In genomic region chr5:142713151-142713706, GRCh38 we compare ENCODE assay signal across 1 cellular context.
TF ChIP-seq lines count a peak whose summit lies in the region.

No MANE protein-coding gene starts in this region.

TF ChIP-seq in HepG2, 621 proteins besides CTCF, POLR2A, EP300 and RAD21 (continued from another document and continues in another):
- TF ChIP-seq ZNF574 (CRISPR knock-in tag; IDR thresholded peaks at IDR 0.05) (peak; percentile 90), ARID5B (CRISPR knock-in tag; IDR thresholded peaks at IDR 0.05) (peak; percentile 53; the same call in 1 of the 2 replicates), RXRA (CRISPR knock-in tag; IDR thresholded peaks at IDR 0.05) (peak; percentile 63), ZFYVE20 (CRISPR knock-in tag; IDR thresholded peaks at IDR 0.05; ENCODE audit: borderline replicate concordance, low read depth) (no peak), SYNCRIP (IDR thresholded peaks at IDR 0.05; ENCODE audit: insufficient read depth, low read depth, low read length) (no peak), ZNF770 (CRISPR knock-in tag; IDR thresholded peaks at IDR 0.05) (no peak), ZNF724P (CRISPR knock-in tag; IDR thresholded peaks at IDR 0.05; ENCODE audit: borderline replicate concordance) (no peak), NFE2L1 (CRISPR knock-in tag; IDR thresholded peaks at IDR 0.05; ENCODE audit: borderline replicate concordance) (no peak), RFXANK (CRISPR knock-in tag; IDR thresholded peaks at IDR 0.05) (no peak), HNF4A (CRISPR knock-in tag; IDR thresholded peaks at IDR 0.05) (no peak), ZNF331 (CRISPR knock-in tag; IDR thresholded peaks at IDR 0.05) (no peak), MXI1 (IDR thresholded peaks at IDR 0.05; ENCODE audit: borderline replicate concordance, low read depth, low read length) (0 out of 3 replicates have a peak, but pooled peaks have one; percentile 22), CBX5 (CRISPR knock-in tag; IDR thresholded peaks at IDR 0.05; ENCODE audit: borderline replicate concordance) (0 out of 2 replicates have a peak, but pooled peaks have one; percentile 15), NCOR1 (IDR thresholded peaks at IDR 0.05; ENCODE audit: borderline replicate concordance, low read length) (no peak), ZMYM4 (CRISPR knock-in tag; IDR thresholded peaks at IDR 0.05) (peak; percentile 79), NFRKB (IDR thresholded peaks at IDR 0.05) (no peak), SALL1 (CRISPR knock-in tag; IDR thresholded peaks at IDR 0.05) (peak; percentile 62; the same call in 1 of the 2 replicates), HNF1B (CRISPR knock-in tag; IDR thresholded peaks at IDR 0.05) (0 out of 2 replicates have a peak, but pooled peaks have one; percentile 54), NFKB2 (CRISPR knock-in tag; IDR thresholded peaks at IDR 0.05; ENCODE audit: borderline replicate concordance) (peak; percentile 67; the same call in 1 of the 2 replicates), UBTF (CRISPR knock-in tag; IDR thresholded peaks at IDR 0.05) (0 out of 2 replicates have a peak, but pooled peaks have one; percentile 40), ZNF407 (CRISPR knock-in tag; IDR thresholded peaks at IDR 0.05; ENCODE audit: not compliant biosample characterization) (peak; percentile 41), IRF9 (CRISPR knock-in tag; IDR thresholded peaks at IDR 0.05; ENCODE audit: borderline replicate concordance) (no peak), TBL1XR1 (IDR thresholded peaks at IDR 0.05; ENCODE audit: borderline replicate concordance, low read length, partially characterized antibody) (no peak), ZNF678 (CRISPR knock-in tag; IDR thresholded peaks at IDR 0.05) (no peak), ZNF441 (CRISPR knock-in tag; IDR thresholded peaks at IDR 0.05; ENCODE audit: borderline replicate concordance) (peak; percentile 16; the same call in 1 of the 2 replicates), ZSCAN20 (CRISPR knock-in tag; IDR thresholded peaks at IDR 0.05; ENCODE audit: borderline replicate concordance) (no peak), RNF219 (CRISPR knock-in tag; IDR thresholded peaks at IDR 0.05) (no peak), MEIS1 (CRISPR knock-in tag; IDR thresholded peaks at IDR 0.05; ENCODE audit: borderline replicate concordance) (no peak; the same call in 1 of the 2 replicates), SNAI1 (CRISPR knock-in tag; IDR thresholded peaks at IDR 0.05; ENCODE audit: borderline replicate concordance) (no peak)
